In the genomic region with DNA sequence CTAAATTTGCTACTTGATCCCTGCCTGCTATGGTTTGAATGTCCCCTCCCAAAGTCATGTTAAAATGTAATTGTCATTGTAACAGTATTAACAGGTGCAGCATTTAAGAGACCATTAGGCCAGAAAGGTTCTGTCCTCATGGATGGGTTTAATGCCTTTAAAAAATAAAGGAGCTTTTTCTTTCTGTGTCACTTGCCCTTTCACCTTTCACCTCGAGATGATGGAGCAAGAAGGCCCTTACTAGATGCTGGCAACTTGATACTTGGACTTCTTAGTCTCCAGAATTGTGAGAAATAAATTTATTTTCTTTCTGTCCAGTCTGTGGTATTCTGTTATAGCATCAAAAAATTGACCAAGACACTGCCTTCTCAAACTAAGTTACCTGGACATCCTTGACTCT, we compare ENCODE assay signal across 7 cellular contexts.
"Had no signal": no experiment of that assay in that cellular context is flagged by ENCODE, and none has a peak within 500 bp of the region (broad histone marks: within the 10 kb centered on the region; RNA-seq: fewer than 3 reads in every experiment).

No MANE protein-coding gene starts in this region.

- H3K36me3 ChIP-seq: HAP-1 had no signal

- FAIRE-seq: HepG2 had no signal

- ATAC-seq: HCT116, HepG2 had no signal

- H3K27ac ChIP-seq: HL-60 had no signal

- H3K4me3 ChIP-seq: HAP-1 had no signal

- H3K9me3 ChIP-seq: HAP-1 had no signal

- DNase-seq: GOT3, H7, KG1 had no signal

- H3K4me1 ChIP-seq: HAP-1 had no signal
